In genomic region chr7:23106801-23107713, GRCh38 we compare ENCODE assay signal across 8 cellular contexts. TPM values are rescaled to one million over a fixed set of nuclear protein-coding genes. Genes with fewer than 3 reads are reported as not detected.
DNase-seq lines count a peak whose midpoint lies in the region; ATAC-seq and TF ChIP-seq lines count a peak whose summit lies in the region.

No MANE protein-coding gene starts in this region.

- no peak for TF ChIP-seq POLR2A in sigmoid colon (IDR thresholded peaks at IDR 0.05)

- no peak for ATAC-seq in HG03159 (IDR thresholded peaks at IDR 0.05; ENCODE audit: unreplicated experiment)

- intact Hi-C loops in sigmoid colon (cut with DNase I): loop anchor here (1.0 to 10.0 kb wide), 5 partner anchors 20 to 1682 kb away; partner anchors contain the start of genes MALSU1 and SP4

- TF ChIP-seq CTCF in VCaP (conservative IDR thresholded peaks at IDR 0.05): no peak
- TF ChIP-seq CTCF in sigmoid colon (IDR thresholded peaks at IDR 0.05): no peak

- H3K27ac ChIP-seq in VCaP: peak overlapping the region; percentile 87
- H3K27ac ChIP-seq in sigmoid colon: peak overlapping the region; percentile 87 to 99 (median 96)

- no peaks in the 10 kb centered on the region for H3K27me3 ChIP-seq in sigmoid colon

- peaks cover 0 to 37% (median 28%) of the 10 kb centered on the region in 4 donors for H3K4me1 ChIP-seq in sigmoid colon

- 27 to 33% methylated on average over 11 of the region's 11 CpGs for WGBS in sigmoid colon, 2 donors

- no peaks in the 10 kb centered on the region for H3K9me3 ChIP-seq in sigmoid colon

- TF ChIP-seq EP300 in sigmoid colon (IDR thresholded peaks at IDR 0.05): no peak

- DNase-seq in NCI-H1105 treated with DMSO at 0.1 percent for 48 hours (lab: John Stamatoyannopoulos, UW) (peak; percentile 20), NCI-H1105 (lab: John Stamatoyannopoulos, UW) (no peak), globus pallidus (ENCODE audit: low spot score) (peak; percentile 9), sigmoid colon (no peak), NCI-H524 treated with DMSO at 0.1 percent for 48 hours (lab: John Stamatoyannopoulos, UW) (no peak), AG08396 (ENCODE audit: low spot score) (no peak)

- H3K36me3 ChIP-seq in sigmoid colon: no peaks in the 10 kb centered on the region

- peak overlapping the region; percentile 64 to 97 (median 90) for H3K4me3 ChIP-seq in sigmoid colon

RNA-seq across cellular contexts. Expression of gene KLHL7, which starts 1.5 kb away (rescaled TPM):
- 10 to 100 TPM; 26.9 to 42.5 (median 28.4) TPM for total RNA-seq in sigmoid colon
- 10 to 100 TPM; 12.5 to 14.1 (median 13.2) TPM for polyA plus RNA-seq in sigmoid colon

Comparison
In these comparisons a context has a peak if more than half of its experiments do, and no peak if none do; other contexts are left out.
1. DNase-seq: peak in NCI-H1105 treated with DMSO at 0.1 percent for 48 hours (single experiment) and globus pallidus (single experiment); none in NCI-H1105 (single experiment), sigmoid colon (single experiment), NCI-H524 treated with DMSO at 0.1 percent for 48 hours (single experiment) and AG08396 (single experiment).